Comparison of ENCODE assay signal across 19 cellular contexts in the genomic region with DNA sequence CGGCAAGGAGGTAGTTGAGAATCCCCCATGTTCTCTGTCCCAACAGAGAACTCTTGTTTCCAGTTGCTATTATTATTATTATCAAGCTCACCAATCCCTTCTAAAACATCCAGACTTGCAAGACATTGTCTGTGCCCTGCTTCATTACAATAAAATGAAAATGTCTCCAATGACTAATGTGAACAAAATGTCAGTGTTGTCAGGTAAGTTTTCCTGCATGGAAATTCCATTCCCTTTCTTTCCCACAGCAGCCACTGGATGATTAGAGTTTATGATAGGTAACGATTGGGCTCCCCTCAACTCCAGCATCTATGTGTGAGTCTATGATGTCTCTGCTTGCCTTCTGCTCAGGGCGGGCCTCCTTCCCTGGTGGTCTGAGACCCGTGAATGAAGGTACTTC.
"Had no signal": no experiment of that assay in that cellular context is flagged by ENCODE, and none has a peak within 500 bp of the region (broad histone marks: within the 10 kb centered on the region; RNA-seq: fewer than 3 reads in every experiment).

No MANE protein-coding gene starts in this region.

- H3K9me3 Mint-ChIP-seq: dendritic cell treated with granulocyte-macrophage colony-stimulating factor and Interleukin-4, amounts not matched to agents 40 ng/mL and 50 ng/mL, for 4 days; endodermal cell; stimulated activated naive CD8-positive, alpha-beta T cell treated with anti-CD3 and anti-CD28 coated beads, Interleukin-15, amount 100 ng/mL, for 72 hours had no signal

- DNase-seq: activated CD4-positive, alpha-beta T cell treated with anti-CD3 and anti-CD28 coated beads, Interleukin-2, amount 50 U/mL, for 48 hours; activated gamma-delta T cell; activated T-cell treated with anti-CD3 and anti-CD28 coated beads, Interleukin-2, amount 50 U/mL, for 48 hours; amygdala; brain microvascular endothelial cell; cerebellar nuclear complex; endodermal cell; foreskin melanocyte; heart right ventricle; left ventricle myocardium inferior; stimulated activated CD4-positive, alpha-beta T cell treated with anti-CD3 and anti-CD28 coated beads, Interleukin-15, amount 100 ng/mL, for 24 hours; stimulated activated CD4-positive, alpha-beta T cell treated with anti-CD3 and anti-CD28 coated beads, Interleukin-4, amount 100 ng/mL, for 24 hours; stimulated activated naive CD8-positive, alpha-beta T cell treated with anti-CD3 and anti-CD28 coated beads, Interleukin-15, amount 100 ng/mL, for 72 hours; testis had no signal

- ATAC-seq: activated CD4-positive, CD25-positive, alpha-beta regulatory T cell treated with anti-CD3 and anti-CD28 coated beads, Interleukin-2, amount 50 U/mL, for 24 hours; stimulated activated naive CD8-positive, alpha-beta T cell treated with anti-CD3 and anti-CD28 coated beads, Interleukin-15, amount 100 ng/mL, for 72 hours had no signal

- H3K4me3 Mint-ChIP-seq: activated naive CD8-positive, alpha-beta T cell; dendritic cell treated with granulocyte-macrophage colony-stimulating factor and Interleukin-4, amounts not matched to agents 40 ng/mL and 50 ng/mL, for 4 days; endodermal cell; stimulated activated naive CD8-positive, alpha-beta T cell treated with anti-CD3 and anti-CD28 coated beads, Interleukin-15, amount 100 ng/mL, for 72 hours had no signal

- H3K27me3 Mint-ChIP-seq: activated naive CD8-positive, alpha-beta T cell; stimulated activated naive CD8-positive, alpha-beta T cell treated with anti-CD3 and anti-CD28 coated beads, Interleukin-15, amount 100 ng/mL, for 72 hours had no signal

- H3K4me1 ChIP-seq: testis had no signal

- H3K36me3 Mint-ChIP-seq: activated naive CD8-positive, alpha-beta T cell had no signal

- H3K27ac ChIP-seq: brain microvascular endothelial cell, left ventricle myocardium inferior, testis had no signal

- H3K36me3 ChIP-seq: brain microvascular endothelial cell, heart right ventricle, left ventricle myocardium inferior had no signal

- H3K9me3 ChIP-seq: heart right ventricle, left ventricle myocardium inferior, testis had no signal

- H3K4me1 Mint-ChIP-seq: endodermal cell had no signal

- H3K27me3 ChIP-seq: brain microvascular endothelial cell, heart right ventricle, testis had no signal

- H3K4me3 ChIP-seq: heart right ventricle, left ventricle myocardium inferior, testis had no signal

- H3K27ac Mint-ChIP-seq: activated naive CD8-positive, alpha-beta T cell; dendritic cell treated with granulocyte-macrophage colony-stimulating factor and Interleukin-4, amounts not matched to agents 40 ng/mL and 50 ng/mL, for 4 days; endodermal cell; stimulated activated naive CD8-positive, alpha-beta T cell treated with anti-CD3 and anti-CD28 coated beads, Interleukin-15, amount 100 ng/mL, for 72 hours had no signal

- FAIRE-seq: islet of Langerhans, urothelium cell line had no signal
